ENCODE assay signal across 8 cellular contexts in genomic region chr6:154994881-154995240, GRCh38. TPM values are rescaled to one million over a fixed set of nuclear protein-coding genes. Genes with fewer than 3 reads are reported as not detected.
DNase-seq lines count a peak whose midpoint lies in the region; ATAC-seq, FAIRE-seq and TF ChIP-seq lines count a peak whose summit lies in the region.

No MANE protein-coding gene starts in this region.

- H3K27ac Mint-ChIP-seq in nephron: no peak overlapping the region

- no peaks in the 10 kb centered on the region for H3K9me3 Mint-ChIP-seq in nephron

- H3K36me3 ChIP-seq in HepG2 (replicated peaks in 1 of 2; ENCODE audit: control insufficient read depth in 1 of 2, insufficient read depth in 2 of 2, low read length in 2 of 2) (no peaks in the 10 kb centered on the region), right lobe of liver (no peaks in the 10 kb centered on the region), mammary epithelial cell (ENCODE audit: insufficient read depth, low read length) (no peaks in the 10 kb centered on the region), aorta (ENCODE audit: control insufficient read depth in 1 of 2, insufficient read depth in 2 of 2, low read length in 1 of 2) (no peaks in the 10 kb centered on the region)

- H3K4me3 Mint-ChIP-seq in nephron: peak overlapping the region; percentile 82 to 87 (median 84)

- peaks cover 2 to 19% of the 10 kb centered on the region in 2 experiments; a peak in 3 of 5 replicates for H3K27me3 ChIP-seq in HepG2 (ENCODE audit: control insufficient read depth in 1 of 2, insufficient read depth in 2 of 2, low read length in 2 of 2)
- peaks cover 0 to 5% of the 10 kb centered on the region in 2 donors for H3K27me3 ChIP-seq in right lobe of liver
- H3K27me3 ChIP-seq in mammary epithelial cell (ENCODE audit: insufficient read depth, low read length): peaks cover 3% of the 10 kb centered on the region
- H3K27me3 ChIP-seq in aorta (ENCODE audit: control insufficient read depth in 1 of 2, insufficient read depth in 2 of 2, low read length in 1 of 2): no peaks in the 10 kb centered on the region

- TF ChIP-seq EP300 in HepG2 (IDR thresholded peaks at IDR 0.05; ENCODE audit: low read depth in 2 of 2, low read length in 2 of 2) (no peak), HepG2 (CRISPR knock-in tag; IDR thresholded peaks at IDR 0.05; ENCODE audit: borderline replicate concordance) (no peak)

- H3K79me2 ChIP-seq in HepG2 (ENCODE audit: insufficient read depth, low read length): no peaks in the 10 kb centered on the region
- H3K79me2 ChIP-seq in mammary epithelial cell (ENCODE audit: insufficient read depth, low read length): no peaks in the 10 kb centered on the region

- intact Hi-C loops in HepG2 (cut with micrococcal nuclease; ENCODE audit: unreplicated experiment): loop anchor here (2.0 kb wide), 2 partner anchors 34 to 66 kb away; no protein-coding TSS in a partner anchor
- intact Hi-C loops in right lobe of liver (cut with DNase I): no loop called here
- intact Hi-C loops in mammary epithelial cell (cut with micrococcal nuclease): loop anchor here (5.0 kb wide), 1 partner anchor 177 kb away; no protein-coding TSS in a partner anchor
- intact Hi-C loops in aorta (cut with DNase I): loop anchor here in 1 of 2 donors (5.0 kb wide), 1 partner anchor 177 kb away; no protein-coding TSS in a partner anchor

- H4K20me1 ChIP-seq in HepG2 (ENCODE audit: insufficient read depth, low read length) (no peaks in the 10 kb centered on the region), mammary epithelial cell (ENCODE audit: insufficient read depth, low read length) (no peaks in the 10 kb centered on the region)

- H3K27me3 Mint-ChIP-seq in nephron (ENCODE audit: low read depth): peaks cover 19% of the 10 kb centered on the region

- H2AFZ ChIP-seq in HepG2 (ENCODE audit: low read length) (no peak overlapping the region), mammary epithelial cell (ENCODE audit: low read depth, low read length) (peak overlapping the region; percentile 88)

- dilution Hi-C loops in mammary epithelial cell (cut with HindIII; ENCODE audit: low sequenced_read_pairs): loop anchor here (5.0 kb wide), 1 partner anchor 37 kb away; no protein-coding TSS in a partner anchor

- H3K27ac ChIP-seq in HepG2 (ENCODE audit: extremely low read length, insufficient read depth, low read length): no peak overlapping the region
- H3K27ac ChIP-seq in right lobe of liver: no peak overlapping the region
- H3K27ac ChIP-seq in mammary epithelial cell (ENCODE audit: insufficient read depth, low read depth, low read length): no peak overlapping the region
- no peak overlapping the region for H3K27ac ChIP-seq in aorta (ENCODE audit: low read depth in 1 of 2, low read length in 2 of 2)

- FAIRE-seq in HepG2 (lab: Jason Lieb, UNC): no peak

- TF ChIP-seq POLR2A in HepG2 (IDR thresholded peaks at IDR 0.05; ENCODE audit: insufficient read depth in 1 of 2, low read depth in 2 of 2, low read length in 2 of 2) (no peak), right lobe of liver (IDR thresholded peaks at IDR 0.05) (no peak)

- H3K4me3 ChIP-seq in HepG2 (replicated peaks in 1 of 3; ENCODE audit: insufficient read depth in 1 of 3, low read depth in 2 of 3, low read length in 3 of 3) (peak overlapping the region in 2 of 3 experiments; percentile 72 to 80; a peak in 3 of 6 replicates), right lobe of liver (no peak overlapping the region), mammary epithelial cell (replicated peaks in 1 of 3; ENCODE audit: insufficient read depth in 1 of 3, low read depth in 2 of 3, low read length in 3 of 3) (peak overlapping the region in 1 of 3 experiments; percentile 3), aorta (ENCODE audit: low read length in 2 of 2) (peak overlapping the region; percentile 12 to 75)

- H3K36me3 Mint-ChIP-seq in nephron (ENCODE audit: low read depth): no peaks in the 10 kb centered on the region

- H3K9ac ChIP-seq in HepG2 (ENCODE audit: insufficient read depth, low read depth, low read length) (no peak overlapping the region), mammary epithelial cell (ENCODE audit: insufficient read depth, low read length) (no peak overlapping the region)

- DNase-seq in HepG2 (ENCODE audit: low spot score) (no peak), right lobe of liver (no peak), mammary epithelial cell (no peak), aorta (no peak), NCI-H82 treated with DMSO at 0.1 percent for 48 hours (lab: John Stamatoyannopoulos, UW; ENCODE audit: unreplicated experiment) (no peak), DMS53 treated with DMSO at 0.1 percent for 48 hours (lab: John Stamatoyannopoulos, UW; ENCODE audit: unreplicated experiment) (no peak)
- DNase-seq in effector CD4-positive, alpha-beta T cell: no peak

- peak overlapping the region; percentile 84; the same call in 1 of the 2 replicates for H3K4me2 ChIP-seq in HepG2 (ENCODE audit: low read depth, low read length)
- H3K4me2 ChIP-seq in mammary epithelial cell (ENCODE audit: insufficient read depth, low read depth, low read length): peak overlapping the region; percentile 41

- no peak for TF ChIP-seq CTCF in HepG2 (CRISPR knock-in tag; IDR thresholded peaks at IDR 0.05)
- TF ChIP-seq CTCF in right lobe of liver (IDR thresholded peaks at IDR 0.05): no peak
- TF ChIP-seq CTCF in mammary epithelial cell (conservative IDR thresholded peaks at IDR 0.05 in 1 of 2, IDR thresholded peaks at IDR 0.05 in 1 of 2; ENCODE audit: extremely low read depth in 1 of 2, insufficient read depth in 1 of 2, low read depth in 1 of 2, low read length in 2 of 2): no peak
- TF ChIP-seq CTCF in nephron (IDR thresholded peaks at IDR 0.05; ENCODE audit: unreplicated experiment in 3 of 3): no peak

- in situ Hi-C loops in HepG2 (cut with HindIII; ENCODE audit: extremely low pct_ligation_motif_present, low pct_unique_long_range_greater_than_20kb) (no loop called here), mammary epithelial cell (cut with MboI; ENCODE audit: low sequenced_read_pairs in 2 of 2) (no loop called here)

- BruUV-seq in HepG2 (replicated peaks; lab: Mats Ljungman, UMichigan): no TSS peak
- BruUV-seq in mammary epithelial cell (replicated peaks; lab: Mats Ljungman, UMichigan): no TSS peak

- H3K4me1 ChIP-seq in HepG2 (ENCODE audit: insufficient read depth, low read length): peaks cover 32% of the 10 kb centered on the region
- H3K4me1 ChIP-seq in right lobe of liver: peaks cover 0 to 16% (median under 1%) of the 10 kb centered on the region in 4 donors
- H3K4me1 ChIP-seq in mammary epithelial cell (ENCODE audit: insufficient read depth, low read length): peaks cover 8% of the 10 kb centered on the region
- H3K4me1 ChIP-seq in aorta (ENCODE audit: control insufficient read depth in 1 of 2, insufficient read depth in 2 of 2, low read length in 2 of 2): peaks cover 2 to 3% of the 10 kb centered on the region in 2 donors

- 72% methylated on average over 20 of the region's 28 CpGs for WGBS in HepG2 (ENCODE audit: low lambda C conversion rate)
- WGBS in right lobe of liver (ENCODE audit: insufficient coverage, low coverage, low lambda C conversion rate, missing lambda C conversion rate): 19% methylated on average over 22 of the region's 28 CpGs
- 72% methylated on average over 13 of the region's 28 CpGs for WGBS in mammary epithelial cell (ENCODE audit: low coverage, missing lambda C conversion rate)
- 30 to 33% methylated on average over 27 to 28 of the region's 28 CpGs for WGBS in aorta, 2 donors

- CTCF ChIA-PET in HepG2 (lab: Yijun Ruan, JAX; ENCODE audit: low intra/inter-chr PET ratio, low total read pairs): no interaction called here
- CTCF ChIA-PET in mammary epithelial cell (lab: Charles Lee; ENCODE audit: low non-redundant PET): no interaction called here

- no peaks in the 10 kb centered on the region for H3K9me3 ChIP-seq in HepG2 (ENCODE audit: low read length)
- no peaks in the 10 kb centered on the region for H3K9me3 ChIP-seq in right lobe of liver
- no peaks in the 10 kb centered on the region for H3K9me3 ChIP-seq in mammary epithelial cell (replicated peaks; ENCODE audit: insufficient read depth, low read length)
- H3K9me3 ChIP-seq in aorta (ENCODE audit: control insufficient read depth, low read length): no peaks in the 10 kb centered on the region

- no peak for TF ChIP-seq RAD21 in HepG2 (CRISPR knock-in tag; IDR thresholded peaks at IDR 0.05)

- ATAC-seq in HepG2: no peak
- no peak for ATAC-seq in right lobe of liver
- no peak for ATAC-seq in aorta (ENCODE audit: low FRiP score)

- peaks cover 17% of the 10 kb centered on the region for H3K4me1 Mint-ChIP-seq in nephron

- POLR2A ChIA-PET in HepG2 (lab: Yijun Ruan, JAX): no interaction called here

RNA-seq across cellular contexts. Expression of gene TIAM2, which starts 0.3 kb away (rescaled TPM):
- 4.5 and 5.7 TPM in 2 replicates for total RNA-seq in HepG2 (2016; rRNA removed; fragmentation: Illumina TruSeq; extraction: Trizol)
- total RNA-seq in HepG2 (2016; cell fraction: cytosol; rRNA removed; fragmentation: Illumina TruSeq; extraction: Trizol; ENCODE audit: low read depth): 6.2 and 6.8 TPM in 2 replicates
- total RNA-seq in HepG2 (2016; cell fraction: insoluble cytoplasmic fraction; rRNA removed; fragmentation: Illumina TruSeq; extraction: Trizol): 4.2 and 4.7 TPM in 2 replicates
- total RNA-seq in HepG2 (2016; cell fraction: membrane; rRNA removed; fragmentation: Illumina TruSeq; extraction: Trizol): 4.9 and 5.3 TPM in 2 replicates
- total RNA-seq in HepG2 (2016; cell fraction: nucleus; rRNA removed; fragmentation: Illumina TruSeq; extraction: Trizol): 10.7 and 12.4 TPM in 2 replicates
- 4.1 and 4.4 TPM in 2 replicates for polyA plus RNA-seq in HepG2 (2011; rRNA removed)
- polyA plus RNA-seq in HepG2 (2011; cell fraction: cytosol; rRNA removed): 1.4 and 3.0 TPM in 2 replicates
- polyA plus RNA-seq in HepG2 (2011; cell fraction: nucleus; rRNA removed): 4.4 and 7.3 TPM in 2 replicates
- polyA plus RNA-seq in HepG2 (2012): 6.1 and 6.5 TPM in 2 replicates
- polyA plus RNA-seq in HepG2 (2016; cell fraction: cytosol; fragmentation: Illumina TruSeq; extraction: Trizol; ENCODE audit: low read depth): 0.99 and 1.1 TPM in 2 replicates
- 4.5 and 6.0 TPM in 2 replicates for polyA plus RNA-seq in HepG2 (2016; cell fraction: insoluble cytoplasmic fraction; fragmentation: Illumina TruSeq; extraction: Trizol; ENCODE audit: low read depth)
- polyA plus RNA-seq in HepG2 (2016; cell fraction: membrane; fragmentation: Illumina TruSeq; extraction: Trizol; ENCODE audit: low read depth): 1.4 and 2.0 TPM in 2 replicates
- 11.0 and 12.4 TPM in 2 replicates for polyA plus RNA-seq in HepG2 (2016; cell fraction: nucleus; fragmentation: Illumina TruSeq; extraction: Trizol; ENCODE audit: insufficient read depth, low read depth)
- polyA minus RNA-seq in HepG2 (2011; rRNA and poly(A)+ RNA removed; ENCODE audit: low replicate concordance): 0.68 and 5.9 TPM in 2 replicates
- 3.0 and 4.9 TPM in 2 replicates for polyA minus RNA-seq in HepG2 (2011; cell fraction: cytosol; rRNA and poly(A)+ RNA removed)
- 21.6 and 28.6 TPM in 2 replicates for polyA minus RNA-seq in HepG2 (2011; cell fraction: nucleus; rRNA and poly(A)+ RNA removed)
- 1 to 10 TPM; 1.3 to 4.4 (median 1.7) TPM for total RNA-seq in right lobe of liver
- 10 to 100 TPM in 1 of 2 donors, 1 to 10 TPM in 1; 4.0 to 13.3 TPM for total RNA-seq in mammary epithelial cell
- polyA plus RNA-seq in mammary epithelial cell: 1.1 TPM
- not detected for polyA minus RNA-seq in mammary epithelial cell
- total RNA-seq in aorta: 10 to 100 TPM; 16.1 to 19.9 TPM
- polyA plus RNA-seq in aorta: 1 to 10 TPM; 1.6 to 7.0 TPM

Comparison
In these comparisons a context has a peak if more than half of its experiments do, and no peak if none do; other contexts are left out.
1. H3K4me3 ChIP-seq: peak in HepG2 (2 of 3) and aorta (2 of 2); none in right lobe of liver (0 of 3).
2. intact Hi-C loops: an anchor here in HepG2 (2.0 kb wide) and mammary epithelial cell (5.0 kb wide); none called in right lobe of liver.